1 cellular context compared by ENCODE assay signal in the genomic region with DNA sequence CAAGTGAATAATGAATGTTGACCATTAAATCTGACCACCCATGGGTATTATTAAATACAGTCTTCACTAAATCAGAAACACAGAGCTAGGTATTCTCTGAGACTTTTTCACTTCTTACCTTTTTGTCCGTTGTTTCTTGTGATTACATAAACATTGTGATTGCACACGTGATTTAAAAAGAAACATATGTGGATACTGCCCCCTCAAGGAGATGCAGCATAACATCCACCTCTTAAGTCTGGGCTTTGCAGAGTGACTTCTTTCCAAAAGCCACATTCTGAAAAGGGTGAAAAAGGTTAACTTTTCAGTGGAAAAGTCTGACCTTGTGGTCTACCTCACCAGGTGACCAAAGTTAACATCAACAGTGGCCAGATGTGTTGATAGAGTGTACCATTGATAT.
TF ChIP-seq lines count a peak whose summit lies in the region.

No MANE protein-coding gene starts in this region.

TF ChIP-seq in H1, 55 proteins besides CTCF, POLR2A, EP300 and RAD21:
- TF ChIP-seq KDM4A (IDR thresholded peaks at IDR 0.05; ENCODE audit: low read depth, low read length, severe bottlenecking): no peak
- TF ChIP-seq FOSL1 (IDR thresholded peaks at IDR 0.05; ENCODE audit: insufficient read depth, low read depth, low read length): no peak
- TF ChIP-seq, protein P1, sequence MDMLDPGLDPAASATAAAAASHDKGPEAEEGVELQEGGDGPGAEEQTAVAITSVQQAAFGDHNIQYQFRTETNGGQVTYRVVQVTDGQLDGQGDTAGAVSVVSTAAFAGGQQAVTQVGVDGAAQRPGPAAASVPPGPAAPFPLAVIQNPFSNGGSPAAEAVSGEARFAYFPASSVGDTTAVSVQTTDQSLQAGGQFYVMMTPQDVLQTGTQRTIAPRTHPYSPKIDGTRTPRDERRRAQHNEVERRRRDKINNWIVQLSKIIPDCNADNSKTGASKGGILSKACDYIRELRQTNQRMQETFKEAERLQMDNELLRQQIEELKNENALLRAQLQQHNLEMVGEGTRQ (IDR thresholded peaks at IDR 0.05; ENCODE audit: low read length): peak; percentile 57
- no peak for TF ChIP-seq POU5F1 (IDR thresholded peaks at IDR 0.05; ENCODE audit: low read depth, low read length)
- TF ChIP-seq TEAD4 (IDR thresholded peaks at IDR 0.05; ENCODE audit: low read depth, low read length): no peak
- TF ChIP-seq TAF7 (optimal IDR thresholded peaks at IDR 0.05; ENCODE audit: borderline replicate concordance, low read depth, low read length): no peak
